Comparison of ENCODE assay signal across 19 cellular contexts in the genomic region with DNA sequence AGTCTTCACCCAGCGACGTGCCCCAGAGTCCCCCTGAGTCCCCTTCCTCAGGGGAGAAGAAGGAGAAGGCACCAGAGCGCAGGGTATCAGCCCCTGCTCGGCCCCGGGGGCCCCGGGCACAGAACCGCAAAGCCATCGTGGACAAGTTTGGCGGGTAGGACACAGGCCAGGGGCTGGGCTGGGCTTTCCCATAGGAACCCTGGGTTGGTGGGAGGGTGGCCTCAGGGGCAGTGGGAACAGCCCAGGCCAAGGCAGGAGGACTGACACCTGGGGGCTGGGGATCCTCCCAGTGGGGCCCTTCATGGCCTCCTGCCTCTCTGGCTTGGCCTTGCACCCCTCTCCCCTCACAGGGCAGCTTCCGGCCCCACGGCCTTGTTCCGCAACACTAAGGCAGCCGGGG. TPM values are rescaled to one million over a fixed set of nuclear protein-coding genes. Genes with fewer than 3 reads are reported as not detected.
A peak's percentile ranks its signal among the peaks of the same experiment; 100 is the strongest.
DNase-seq lines count a peak whose midpoint lies in the region; ATAC-seq and TF ChIP-seq lines count a peak whose summit lies in the region.
"Had no signal": no experiment of that assay in that cellular context is flagged by ENCODE, and none has a peak within 500 bp of the region (broad histone marks: within the 10 kb centered on the region; RNA-seq: fewer than 3 reads in every experiment).

No MANE protein-coding gene starts in this region.

- peak overlapping the region; percentile 17 to 79 for H3K27ac Mint-ChIP-seq in effector memory CD8-positive, alpha-beta T cell
- H3K27ac Mint-ChIP-seq: GM23338, HFFc6 had no signal

- H2AFZ ChIP-seq in trophoblast cell (ENCODE audit: insufficient read depth, low read length, poor library complexity), result no peak overlapping the region
- H2AFZ ChIP-seq: GM23338 had no signal

- H3K79me2 ChIP-seq in trophoblast cell (ENCODE audit: control insufficient read depth, insufficient read depth, low read length, poor library complexity), result no peaks in the 10 kb centered on the region

- ATAC-seq in effector memory CD8-positive, alpha-beta T cell (replicated peaks), result no peak
- ATAC-seq in gastrocnemius medialis, result no peak
- ATAC-seq: GM12878, GM23338 had no signal

- no peak overlapping the region for H3K4me3 Mint-ChIP-seq in effector memory CD8-positive, alpha-beta T cell
- H3K4me3 Mint-ChIP-seq: CD4-positive, alpha-beta memory T cell; GM23338; HFFc6 had no signal

- H3K36me3 ChIP-seq in gastrocnemius medialis (peaks cover 0 to 24% of the 10 kb centered on the region in 2 donors), trophoblast cell (ENCODE audit: control insufficient read depth in 1 of 2, insufficient read depth in 2 of 2, low read length in 2 of 2) (no peaks in the 10 kb centered on the region)
- H3K36me3 ChIP-seq: HAP-1 had no signal

- H3K4me1 Mint-ChIP-seq in effector memory CD8-positive, alpha-beta T cell (ENCODE audit: low read depth in 2 of 2), result peaks cover 9 to 12% of the 10 kb centered on the region in 2 donors

- no peaks in the 10 kb centered on the region for H3K9me3 Mint-ChIP-seq in effector memory CD8-positive, alpha-beta T cell
- H3K9me3 Mint-ChIP-seq: HFFc6 had no signal

- no peak overlapping the region for H2BK120ac ChIP-seq in trophoblast cell (ENCODE audit: insufficient read depth, low read length, poor library complexity)

- no peak overlapping the region for H2AK5ac ChIP-seq in trophoblast cell (ENCODE audit: low read length)

- H3K4me2 ChIP-seq in trophoblast cell (ENCODE audit: low read length), result no peak overlapping the region
- H3K4me2 ChIP-seq: GM23338 had no signal

- no peak overlapping the region for H3K14ac ChIP-seq in trophoblast cell (ENCODE audit: low read length)

- H3K4me1 ChIP-seq in gastrocnemius medialis, result peaks cover 25 to 33% of the 10 kb centered on the region in 2 donors
- H3K4me1 ChIP-seq in trophoblast cell (ENCODE audit: control insufficient read depth in 1 of 2, insufficient read depth in 2 of 2, low read length in 2 of 2), result peaks cover 8 to 10% of the 10 kb centered on the region in 2 experiments
- H3K4me1 ChIP-seq: HAP-1 had no signal

- intact Hi-C loops in gastrocnemius medialis (cut with DNase I; ENCODE audit: low total_unique reads), result no loop called here

- H4K12ac ChIP-seq in trophoblast cell (ENCODE audit: low read depth, low read length), result no peak overlapping the region

- no peaks in the 10 kb centered on the region for H3K9me3 ChIP-seq in gastrocnemius medialis
- H3K9me3 ChIP-seq in trophoblast cell (ENCODE audit: insufficient read depth, low read depth, low read length), result no peaks in the 10 kb centered on the region
- H3K9me3 ChIP-seq: HAP-1 had no signal

- H2BK5ac ChIP-seq in trophoblast cell (ENCODE audit: low read depth, low read length, poor library complexity), result no peak overlapping the region

- H3K36me3 Mint-ChIP-seq in effector memory CD8-positive, alpha-beta T cell (ENCODE audit: insufficient read depth), result peaks cover 37% of the 10 kb centered on the region

- no peak overlapping the region for H3K4ac ChIP-seq in trophoblast cell (ENCODE audit: low read depth, low read length)

- H4K91ac ChIP-seq in trophoblast cell (ENCODE audit: low read depth, low read length), result no peak overlapping the region

- no peak overlapping the region for H3K23ac ChIP-seq in trophoblast cell (ENCODE audit: low read length)

- H3K9ac ChIP-seq in trophoblast cell (ENCODE audit: low read length), result no peak overlapping the region

- H4K8ac ChIP-seq in trophoblast cell (ENCODE audit: low read depth, low read length), result no peak overlapping the region

- H3K27ac ChIP-seq in gastrocnemius medialis (peak overlapping the region; percentile 89 to 96 (median 92)), trophoblast cell (ENCODE audit: low read depth, low read length) (no peak overlapping the region)

- in situ Hi-C loops in gastrocnemius medialis (cut with MboI; ENCODE audit: low sequenced_read_pairs in 4 of 4), result no loop called here

- no peaks in the 10 kb centered on the region for H3K79me1 ChIP-seq in trophoblast cell (ENCODE audit: low read length)

- WGBS in trophoblast cell (ENCODE audit: extremely low coverage, insufficient coverage, insufficient read length), result no CpG with 5 or more reads among the region's 13 CpGs

- H3K27me3 Mint-ChIP-seq in effector memory CD8-positive, alpha-beta T cell, result no peaks in the 10 kb centered on the region
- H3K27me3 Mint-ChIP-seq: CD4-positive, alpha-beta memory T cell had no signal

- no peak for TF ChIP-seq POLR2A in gastrocnemius medialis (IDR thresholded peaks at IDR 0.05)

- no peak overlapping the region for H2BK12ac ChIP-seq in trophoblast cell (ENCODE audit: low read length)

- TF ChIP-seq CTCF in gastrocnemius medialis (IDR thresholded peaks at IDR 0.05 in 4 of 5, conservative IDR thresholded peaks at IDR 0.05 in 1 of 5), result no peak

- no peak overlapping the region for H3K18ac ChIP-seq in trophoblast cell (ENCODE audit: low read length)

- no peaks in the 10 kb centered on the region for H3K27me3 ChIP-seq in gastrocnemius medialis
- no peaks in the 10 kb centered on the region for H3K27me3 ChIP-seq in trophoblast cell (ENCODE audit: insufficient read depth, low read length)

- DNase-seq in effector memory CD8-positive, alpha-beta T cell, result no peak
- DNase-seq in iPS-NIHi11 (ENCODE audit: low spot score) (peak; percentile 12), gastrocnemius medialis (no peak), LoVo (ENCODE audit: low spot score) (no peak), trophoblast cell (no peak)
- DNase-seq: C1 segment of cervical spinal cord; Calu3; CD4-positive, alpha-beta memory T cell; COR-L47; DMS53; DMS79 treated with DMSO at 0.1 percent for 48 hours; GDM1; HFFc6 had no signal

- no peak overlapping the region for H3K4me3 ChIP-seq in gastrocnemius medialis
- no peak overlapping the region for H3K4me3 ChIP-seq in trophoblast cell (ENCODE audit: low read depth, low read length)
- H3K4me3 ChIP-seq: GM12878, GM23338, HAP-1 had no signal

RNA-seq across cellular contexts. Expression of a gene that starts 8.5 kb away (rescaled TPM):
- 10 to 100 TPM; 23.0 to 52.7 (median 43.4) TPM for total RNA-seq in gastrocnemius medialis
- polyA plus RNA-seq in trophoblast cell (2013), result 0.04 TPM in 1 of 2 replicates, not detected in the other
- total RNA-seq: A172; A673; Calu3; CD4-positive, alpha-beta memory T cell; GM12878; HFFc6 had no signal
- polyA plus RNA-seq: BJ had no signal

RNA-seq across cellular contexts. Expression of a gene that starts 15.3 kb away (rescaled TPM):
- 10 to 100 TPM; 45.4 to 61.7 (median 49.5) TPM for total RNA-seq in gastrocnemius medialis
- 61.0 and 61.7 TPM in 2 replicates for polyA plus RNA-seq in trophoblast cell (2013)

RNA-seq across cellular contexts. Expression of a gene that starts 21.6 kb away (rescaled TPM):
- 1 to 10 TPM; 5.5 to 9.0 (median 6.7) TPM for total RNA-seq in gastrocnemius medialis
- polyA plus RNA-seq in trophoblast cell (2013), result 2.6 and 2.7 TPM in 2 replicates

RNA-seq across cellular contexts. Expression of a gene that starts 30.4 kb away (rescaled TPM):
- 10 to 100 TPM in 3 of 4 donors, 1 to 10 TPM in 1; 7.4 to 35.1 (median 15.8) TPM for total RNA-seq in gastrocnemius medialis
- polyA plus RNA-seq in trophoblast cell (2013), result 0.29 and 0.37 TPM in 2 replicates

RNA-seq across cellular contexts. Expression of a gene that starts 51.6 kb away (rescaled TPM):
- total RNA-seq in gastrocnemius medialis, result 100 to 1,000 TPM in 3 of 4 donors, 10 to 100 TPM in 1; 90.0 to 171 (median 106) TPM
- 42.0 and 48.8 TPM in 2 replicates for polyA plus RNA-seq in trophoblast cell (2013)
- total RNA-seq: CD4-positive, alpha-beta memory T cell had no signal
- polyA plus RNA-seq: CD4-positive, alpha-beta memory T cell had no signal
